Comparison of ENCODE assay signal across 8 cellular contexts in genomic region chr10:62049815-62050626, GRCh38.
DNase-seq lines count a peak whose midpoint lies in the region; ATAC-seq, FAIRE-seq and TF ChIP-seq lines count a peak whose summit lies in the region.

No MANE protein-coding gene starts in this region.

- peaks cover 38% of the 10 kb centered on the region for H3K36me3 ChIP-seq in astrocyte (ENCODE audit: insufficient read depth, low read length)
- peaks cover 0 to 8% (median 0%) of the 10 kb centered on the region in 4 donors for H3K36me3 ChIP-seq in right lobe of liver
- H3K36me3 ChIP-seq in suprapubic skin, result peaks cover 15% of the 10 kb centered on the region

- FAIRE-seq in astrocyte (lab: Jason Lieb, UNC), result no peak

- TF ChIP-seq EP300 in suprapubic skin (IDR thresholded peaks at IDR 0.05), result no peak

- no peak for ATAC-seq in activated CD4-positive, alpha-beta T cell treated with anti-CD3 and anti-CD28 coated beads for 36 hours
- ATAC-seq in right lobe of liver (no peak), HG02623 (IDR thresholded peaks at IDR 0.05; ENCODE audit: unreplicated experiment) (no peak), GM18861 (IDR thresholded peaks at IDR 0.05; ENCODE audit: unreplicated experiment) (no peak)

- H3K4me1 Mint-ChIP-seq in activated CD4-positive, alpha-beta T cell treated with anti-CD3 and anti-CD28 coated beads for 36 hours, result peaks cover 95% of the 10 kb centered on the region
- peaks cover 63% of the 10 kb centered on the region for H3K4me1 Mint-ChIP-seq in astrocyte (ENCODE audit: low read depth, unreplicated experiment)

- H3K9me3 ChIP-seq in astrocyte (ENCODE audit: insufficient read depth, low read depth, low read length), result no peaks in the 10 kb centered on the region
- no peaks in the 10 kb centered on the region for H3K9me3 ChIP-seq in right lobe of liver
- no peaks in the 10 kb centered on the region for H3K9me3 ChIP-seq in suprapubic skin

- H3K36me3 Mint-ChIP-seq in activated CD4-positive, alpha-beta T cell treated with anti-CD3 and anti-CD28 coated beads for 36 hours (ENCODE audit: low read depth), result peaks cover 72% of the 10 kb centered on the region
- peaks cover 25% of the 10 kb centered on the region for H3K36me3 Mint-ChIP-seq in astrocyte (ENCODE audit: low read depth, unreplicated experiment)

- H3K4me3 ChIP-seq in astrocyte (ENCODE audit: insufficient read depth, low read depth, low read length), result peak overlapping the region; percentile 96
- H3K4me3 ChIP-seq in right lobe of liver, result peak overlapping the region; percentile 32 to 53 (median 41)
- peak overlapping the region; percentile 68 for H3K4me3 ChIP-seq in suprapubic skin

- H3K79me2 ChIP-seq in astrocyte (ENCODE audit: insufficient read depth, low read length), result peaks cover 85% of the 10 kb centered on the region

- peaks cover 36% of the 10 kb centered on the region for H4K20me1 ChIP-seq in astrocyte (ENCODE audit: insufficient read depth, low read length)

- intact Hi-C loops in activated CD4-positive, alpha-beta T cell treated with anti-CD3 and anti-CD28 coated beads for 36 hours (cut with DNase I, micrococcal nuclease), result loop anchor here (1.0 to 10.0 kb wide), 8 partner anchors 147 to 1478 kb away; partner anchors contain the start of gene EGR2 (in 2 of the 2)
- intact Hi-C loops in right lobe of liver (cut with DNase I), result no loop called here

- CTCF ChIA-PET in activated CD4-positive, alpha-beta T cell treated with anti-CD3 and anti-CD28 coated beads for 36 hours (lab: Charles Lee), result interaction anchor here (0.5 to 3.8 kb wide), 16 partner anchors 10 to 766 kb away, joined by 3 to 48 read pairs (median 4); partner anchors contain the start of genes ARID5B and EGR2

- H3K27ac Mint-ChIP-seq in activated CD4-positive, alpha-beta T cell treated with anti-CD3 and anti-CD28 coated beads for 36 hours, result peak overlapping the region; percentile 100
- H3K27ac Mint-ChIP-seq in astrocyte (ENCODE audit: unreplicated experiment), result peak overlapping the region; percentile 98

- 35% methylated on average over 3 of the region's 3 CpGs for WGBS in right lobe of liver (ENCODE audit: insufficient coverage, low coverage, low lambda C conversion rate, missing lambda C conversion rate)
- 7% methylated on average over 3 of the region's 3 CpGs for WGBS in suprapubic skin

- TF ChIP-seq POLR2A in right lobe of liver (IDR thresholded peaks at IDR 0.05) (no peak), suprapubic skin (IDR thresholded peaks at IDR 0.05) (no peak)

- TF ChIP-seq CTCF in astrocyte (IDR thresholded peaks at IDR 0.05; ENCODE audit: insufficient read depth, low read depth, low read length) (no peak), right lobe of liver (IDR thresholded peaks at IDR 0.05) (no peak), suprapubic skin (IDR thresholded peaks at IDR 0.05) (no peak)

- no peaks in the 10 kb centered on the region for H3K27me3 ChIP-seq in astrocyte (ENCODE audit: insufficient read depth, low read length)
- no peaks in the 10 kb centered on the region for H3K27me3 ChIP-seq in right lobe of liver
- no peaks in the 10 kb centered on the region for H3K27me3 ChIP-seq in suprapubic skin

- H3K9ac ChIP-seq in astrocyte (ENCODE audit: low read length), result peak overlapping the region; percentile 98

- H3K4me3 Mint-ChIP-seq in activated CD4-positive, alpha-beta T cell treated with anti-CD3 and anti-CD28 coated beads for 36 hours, result peak overlapping the region; percentile 87
- peak overlapping the region; percentile 98 for H3K4me3 Mint-ChIP-seq in astrocyte (ENCODE audit: unreplicated experiment)

- H3K4me1 ChIP-seq in astrocyte (ENCODE audit: insufficient read depth, low read length), result peaks cover 64% of the 10 kb centered on the region
- H3K4me1 ChIP-seq in right lobe of liver, result peaks cover 0 to 36% (median 12%) of the 10 kb centered on the region in 4 donors
- H3K4me1 ChIP-seq in suprapubic skin, result peaks cover 77% of the 10 kb centered on the region

- H3K4me2 ChIP-seq in astrocyte (ENCODE audit: low read length), result peak overlapping the region; percentile 91

- POLR2A ChIA-PET in activated CD4-positive, alpha-beta T cell treated with anti-CD3 and anti-CD28 coated beads for 36 hours (lab: Charles Lee), result interaction anchor here (0.5 to 3.8 kb wide), 23 partner anchors 10 to 804 kb away, joined by 3 to 108 read pairs (median 9); partner anchors contain the start of gene ARID5B

- DNase-seq in activated CD4-positive, alpha-beta T cell treated with anti-CD3 and anti-CD28 coated beads for 36 hours, result no peak
- DNase-seq in activated CD4-positive, alpha-beta T cell treated with anti-CD3 and anti-CD28 coated beads for 1 hour, result no peak
- DNase-seq in astrocyte (ENCODE audit: low read depth), result no peak
- DNase-seq in right lobe of liver, result no peak
- no peak for DNase-seq in suprapubic skin (ENCODE audit: low spot score in 2 of 2)
- no peak for DNase-seq in NOMO-1 treated with dmso at 0.1 percent for 144 hours (lab: John Stamatoyannopoulos, UW; ENCODE audit: unreplicated experiment)

- no peaks in the 10 kb centered on the region for H3K9me3 Mint-ChIP-seq in activated CD4-positive, alpha-beta T cell treated with anti-CD3 and anti-CD28 coated beads for 36 hours (ENCODE audit: low read depth)
- H3K9me3 Mint-ChIP-seq in astrocyte (ENCODE audit: unreplicated experiment), result no peaks in the 10 kb centered on the region

- no peaks in the 10 kb centered on the region for H3K27me3 Mint-ChIP-seq in activated CD4-positive, alpha-beta T cell treated with anti-CD3 and anti-CD28 coated beads for 36 hours
- H3K27me3 Mint-ChIP-seq in astrocyte (ENCODE audit: low read depth, unreplicated experiment), result no peaks in the 10 kb centered on the region

- H3K27ac ChIP-seq in astrocyte (ENCODE audit: low read depth, low read length) (peak overlapping the region; percentile 97), right lobe of liver (peak overlapping the region; percentile 90 to 98 (median 93)), suprapubic skin (peak overlapping the region; percentile 97)

- H2AFZ ChIP-seq in astrocyte (ENCODE audit: low read depth, low read length), result no peak overlapping the region

Comparison
In these comparisons a context has a peak if more than half of its experiments do, and no peak if none do; other contexts are left out.
1. H3K4me3 ChIP-seq: peak in every context shown above with its lines; median percentile 96 in astrocyte; 68 in suprapubic skin; 41 in right lobe of liver.
2. intact Hi-C loops: an anchor here in activated CD4-positive, alpha-beta T cell treated with anti-CD3 and anti-CD28 coated beads for 36 hours (1.0 to 10.0 kb wide); none called in right lobe of liver.